ENCODE assay signal across 21 cellular contexts in the genomic region with DNA sequence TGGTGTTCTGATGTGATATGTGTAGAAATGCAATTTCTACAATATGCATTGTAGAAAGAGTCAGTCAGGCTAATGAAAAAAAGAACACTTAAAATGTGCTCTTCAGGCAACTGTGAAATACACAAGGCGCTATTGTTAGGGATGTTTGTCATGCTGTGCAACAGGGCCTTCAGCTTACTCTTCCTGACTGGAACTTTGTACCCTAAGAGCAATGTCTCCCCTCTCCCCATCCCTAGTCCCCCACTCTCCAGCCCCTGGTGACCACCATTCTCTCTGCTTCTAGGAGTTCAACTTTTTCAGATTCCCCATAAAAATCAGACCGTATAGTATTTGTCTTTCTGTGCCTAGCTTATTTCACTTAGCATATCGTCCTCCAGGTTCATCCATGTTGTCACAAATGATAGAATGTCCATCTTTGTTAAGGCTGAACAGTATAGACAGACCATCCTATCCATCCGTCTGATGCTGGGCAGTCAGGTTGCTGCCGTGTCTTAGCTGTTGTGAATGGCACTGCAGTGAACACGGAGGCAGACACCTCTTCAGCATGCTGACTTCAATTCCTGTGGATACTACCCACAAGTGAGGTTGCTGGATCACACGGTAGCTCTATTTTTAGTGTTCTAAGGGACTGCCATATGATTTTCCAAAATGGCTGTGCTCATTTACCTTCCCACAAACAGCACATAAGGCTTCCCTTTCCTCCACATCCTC. TPM values are rescaled to one million over a fixed set of nuclear protein-coding genes. Genes with fewer than 3 reads are reported as not detected.
DNase-seq lines count a peak whose midpoint lies in the region; ATAC-seq lines count a peak whose summit lies in the region.
"Had no signal": no experiment of that assay in that cellular context is flagged by ENCODE, and none has a peak within 500 bp of the region (broad histone marks: within the 10 kb centered on the region; RNA-seq: fewer than 3 reads in every experiment).

No MANE protein-coding gene starts in this region.

- H3K9me3 ChIP-seq in T-helper 17 cell (ENCODE audit: control insufficient read depth, low read length, poor library complexity, severe bottlenecking): no peaks in the 10 kb centered on the region
- no peaks in the 10 kb centered on the region for H3K9me3 ChIP-seq in right cardiac atrium (ENCODE audit: control insufficient read depth, low read length)
- H3K9me3 ChIP-seq: gastrocnemius medialis had no signal

- H3K27ac ChIP-seq in right cardiac atrium (ENCODE audit: low read length): peak overlapping the region; percentile 40
- H3K27ac ChIP-seq: gastrocnemius medialis, RWPE1 had no signal

- peak overlapping the region; percentile 78 for H3K27ac Mint-ChIP-seq in activated T-cell treated with anti-CD3 and anti-CD28 coated beads, Interleukin-2, amount 50 U/mL, for 72 hours
- peak overlapping the region; percentile 34 for H3K27ac Mint-ChIP-seq in T-helper 17 cell
- H3K27ac Mint-ChIP-seq in stimulated activated naive B cell treated with anti-CD40 and anti-IgM and Interleukin-4, amounts not matched to agents 10 μg/mL and 1 μg/mL and 100 μg/mL, for 72 hours: peak overlapping the region; percentile 27
- H3K27ac Mint-ChIP-seq: mesothelial cell of epicardium had no signal

- H3K4me3 ChIP-seq in right cardiac atrium (ENCODE audit: low read length): no peak overlapping the region
- H3K4me3 ChIP-seq: gastrocnemius medialis had no signal

- DNase-seq in activated T-cell treated with anti-CD3 and anti-CD28 coated beads, Interleukin-2, amount 50 U/mL, for 72 hours: no peak
- DNase-seq in activated T-cell treated with anti-CD3 and anti-CD28 coated beads for 4 hours: no peak
- no peak for DNase-seq in T-helper 17 cell
- DNase-seq in right cardiac atrium: no peak
- DNase-seq in stimulated activated naive B cell treated with anti-CD40 and anti-IgM and Interleukin-4, amounts not matched to agents 10 μg/mL and 1 μg/mL and 100 μg/mL, for 72 hours: no peak
- DNase-seq in NCI-H82 treated with DMSO at 0.1 percent for 48 hours (lab: John Stamatoyannopoulos, UW; ENCODE audit: unreplicated experiment): no peak
- no peak for DNase-seq in NCI-H146 (lab: John Stamatoyannopoulos, UW)
- no peak for DNase-seq in C1 segment of cervical spinal cord (lab: John Stamatoyannopoulos, UW)
- DNase-seq: activated T-cell treated with anti-CD3 and anti-CD28 coated beads, Interleukin-2, amount 50 U/mL, for 1 hour; COR-L47; gastrocnemius medialis; GDM1; MV-4-11; NCI-H2107; small intestine had no signal

- no peaks in the 10 kb centered on the region for H3K9me3 Mint-ChIP-seq in activated T-cell treated with anti-CD3 and anti-CD28 coated beads, Interleukin-2, amount 50 U/mL, for 72 hours
- H3K9me3 Mint-ChIP-seq in stimulated activated naive B cell treated with anti-CD40 and anti-IgM and Interleukin-4, amounts not matched to agents 10 μg/mL and 1 μg/mL and 100 μg/mL, for 72 hours: no peaks in the 10 kb centered on the region
- H3K9me3 Mint-ChIP-seq: IgD-negative memory B cell, mesothelial cell of epicardium had no signal

- 61% methylated on average over 7 of the region's 7 CpGs for WGBS in right cardiac atrium

- no peaks in the 10 kb centered on the region for H3K27me3 ChIP-seq in right cardiac atrium (ENCODE audit: control insufficient read depth, insufficient read depth)

- peaks cover 0 to 2% of the 10 kb centered on the region in 2 donors for H3K36me3 Mint-ChIP-seq in activated T-cell treated with anti-CD3 and anti-CD28 coated beads, Interleukin-2, amount 50 U/mL, for 72 hours (ENCODE audit: insufficient read depth in 2 of 2)
- H3K36me3 Mint-ChIP-seq in T-helper 17 cell (ENCODE audit: low read depth): no peaks in the 10 kb centered on the region
- H3K36me3 Mint-ChIP-seq in stimulated activated naive B cell treated with anti-CD40 and anti-IgM and Interleukin-4, amounts not matched to agents 10 μg/mL and 1 μg/mL and 100 μg/mL, for 72 hours: peaks cover 21 to 32% of the 10 kb centered on the region in 2 donors

- H3K4me1 Mint-ChIP-seq in activated T-cell treated with anti-CD3 and anti-CD28 coated beads, Interleukin-2, amount 50 U/mL, for 72 hours (ENCODE audit: low read depth): peaks cover 37% of the 10 kb centered on the region
- H3K4me1 Mint-ChIP-seq in T-helper 17 cell: peaks cover 18% of the 10 kb centered on the region
- peaks cover 38 to 41% of the 10 kb centered on the region in 2 donors for H3K4me1 Mint-ChIP-seq in stimulated activated naive B cell treated with anti-CD40 and anti-IgM and Interleukin-4, amounts not matched to agents 10 μg/mL and 1 μg/mL and 100 μg/mL, for 72 hours

- intact Hi-C loops in right cardiac atrium (cut with DNase I): no loop called here

- peak overlapping the region; percentile 63 to 66 for H3K4me3 Mint-ChIP-seq in activated T-cell treated with anti-CD3 and anti-CD28 coated beads, Interleukin-2, amount 50 U/mL, for 72 hours
- peak overlapping the region; percentile 70 for H3K4me3 Mint-ChIP-seq in T-helper 17 cell
- peak overlapping the region in 1 of 2 donors; percentile 19 for H3K4me3 Mint-ChIP-seq in stimulated activated naive B cell treated with anti-CD40 and anti-IgM and Interleukin-4, amounts not matched to agents 10 μg/mL and 1 μg/mL and 100 μg/mL, for 72 hours

- H3K27me3 Mint-ChIP-seq in activated T-cell treated with anti-CD3 and anti-CD28 coated beads, Interleukin-2, amount 50 U/mL, for 72 hours (ENCODE audit: low read depth): no peaks in the 10 kb centered on the region
- H3K27me3 Mint-ChIP-seq in T-helper 17 cell: no peaks in the 10 kb centered on the region
- peaks cover 0 to 7% of the 10 kb centered on the region in 2 donors for H3K27me3 Mint-ChIP-seq in stimulated activated naive B cell treated with anti-CD40 and anti-IgM and Interleukin-4, amounts not matched to agents 10 μg/mL and 1 μg/mL and 100 μg/mL, for 72 hours

- no peak for ATAC-seq in activated T-cell treated with anti-CD3 and anti-CD28 coated beads, Interleukin-2, amount 50 U/mL, for 72 hours (replicated peaks in 1 of 2)
- ATAC-seq in T-helper 17 cell (no peak), right cardiac atrium (no peak)
- ATAC-seq in stimulated activated naive B cell treated with anti-CD40 and anti-IgM and Interleukin-4, amounts not matched to agents 10 μg/mL and 1 μg/mL and 100 μg/mL, for 72 hours (replicated peaks): no peak
- ATAC-seq: gastrocnemius medialis had no signal

- H3K4me1 ChIP-seq in right cardiac atrium (ENCODE audit: control insufficient read depth, insufficient read depth, low read length): no peaks in the 10 kb centered on the region

RNA-seq across cellular contexts. Expression of a gene that starts 10.7 kb away (rescaled TPM):
- 100 to 1,000 TPM; 220 to 244 TPM for total RNA-seq in activated T-cell treated with anti-CD3 and anti-CD28 coated beads, Interleukin-2, amount 50 U/mL, for 72 hours
- total RNA-seq in T-helper 17 cell (100 to 1,000 TPM; 206 to 239 TPM), right cardiac atrium (100 to 1,000 TPM; 375 to 462 (median 435) TPM)
- 380 TPM for polyA plus RNA-seq in right cardiac atrium

RNA-seq across cellular contexts. Expression of a gene that starts 12.3 kb away (rescaled TPM):
- total RNA-seq in activated T-cell treated with anti-CD3 and anti-CD28 coated beads, Interleukin-2, amount 50 U/mL, for 72 hours: 10 to 100 TPM; 19.6 to 24.6 TPM
- total RNA-seq in T-helper 17 cell (1 to 10 TPM; 1.5 to 3.4 TPM), right cardiac atrium (100 to 1,000 TPM in 1 of 4 donors, 10 to 100 TPM in 3; 45.6 to 105 (median 79.6) TPM)
- 121 TPM for polyA plus RNA-seq in right cardiac atrium

RNA-seq across cellular contexts. Expression of a gene that starts 22.2 kb away (rescaled TPM):
- total RNA-seq in activated T-cell treated with anti-CD3 and anti-CD28 coated beads, Interleukin-2, amount 50 U/mL, for 72 hours: not detected
- total RNA-seq in T-helper 17 cell (not detected), right cardiac atrium (not detected)
- polyA plus RNA-seq in right cardiac atrium: not detected
- total RNA-seq: chondrocyte, gastrocnemius medialis, mesothelial cell of epicardium, omental fat pad, ureter had no signal
- polyA plus RNA-seq: IgD-negative memory B cell had no signal

RNA-seq across cellular contexts. Expression of a gene that starts 33.1 kb away (rescaled TPM):
- total RNA-seq in activated T-cell treated with anti-CD3 and anti-CD28 coated beads, Interleukin-2, amount 50 U/mL, for 72 hours: under 1 TPM; 0.30 to 0.31 TPM
- total RNA-seq in T-helper 17 cell (under 1 TPM in 1 of 2 donors, not detected in 1; 0.37 TPM), right cardiac atrium (not detected)
- polyA plus RNA-seq in right cardiac atrium: not detected
- total RNA-seq: chondrocyte, gastrocnemius medialis, mesothelial cell of epicardium, omental fat pad had no signal

RNA-seq across cellular contexts. Expression of a gene that starts 33.8 kb away (rescaled TPM):
- total RNA-seq in activated T-cell treated with anti-CD3 and anti-CD28 coated beads, Interleukin-2, amount 50 U/mL, for 72 hours: 100 to 1,000 TPM; 199 to 215 TPM
- total RNA-seq in T-helper 17 cell: 10 to 100 TPM; 67.8 to 79.7 TPM
- 100 to 1,000 TPM; 323 to 411 (median 377) TPM for total RNA-seq in right cardiac atrium
- 501 TPM for polyA plus RNA-seq in right cardiac atrium

Comparison
In these comparisons a context has a peak if more than half of its experiments do, and no peak if none do; other contexts are left out.
1. H3K27ac Mint-ChIP-seq: peak in every context shown above with its lines; median percentile 78 in activated T-cell treated with anti-CD3 and anti-CD28 coated beads, Interleukin-2, amount 50 U/mL, for 72 hours; 34 in T-helper 17 cell; 27 in stimulated activated naive B cell treated with anti-CD40 and anti-IgM and Interleukin-4, amounts not matched to agents 10 μg/mL and 1 μg/mL and 100 μg/mL, for 72 hours.
2. RNA of a gene that starts 12.3 kb away (total RNA-seq): 45.6 to 105 TPM in right cardiac atrium and 19.6 to 24.6 TPM in activated T-cell treated with anti-CD3 and anti-CD28 coated beads, Interleukin-2, amount 50 U/mL, for 72 hours; 1.5 to 3.4 TPM in T-helper 17 cell; every median in the first group is over 4 times any median in the second.